ENCODE assay signal across 8 cellular contexts in the genomic region with DNA sequence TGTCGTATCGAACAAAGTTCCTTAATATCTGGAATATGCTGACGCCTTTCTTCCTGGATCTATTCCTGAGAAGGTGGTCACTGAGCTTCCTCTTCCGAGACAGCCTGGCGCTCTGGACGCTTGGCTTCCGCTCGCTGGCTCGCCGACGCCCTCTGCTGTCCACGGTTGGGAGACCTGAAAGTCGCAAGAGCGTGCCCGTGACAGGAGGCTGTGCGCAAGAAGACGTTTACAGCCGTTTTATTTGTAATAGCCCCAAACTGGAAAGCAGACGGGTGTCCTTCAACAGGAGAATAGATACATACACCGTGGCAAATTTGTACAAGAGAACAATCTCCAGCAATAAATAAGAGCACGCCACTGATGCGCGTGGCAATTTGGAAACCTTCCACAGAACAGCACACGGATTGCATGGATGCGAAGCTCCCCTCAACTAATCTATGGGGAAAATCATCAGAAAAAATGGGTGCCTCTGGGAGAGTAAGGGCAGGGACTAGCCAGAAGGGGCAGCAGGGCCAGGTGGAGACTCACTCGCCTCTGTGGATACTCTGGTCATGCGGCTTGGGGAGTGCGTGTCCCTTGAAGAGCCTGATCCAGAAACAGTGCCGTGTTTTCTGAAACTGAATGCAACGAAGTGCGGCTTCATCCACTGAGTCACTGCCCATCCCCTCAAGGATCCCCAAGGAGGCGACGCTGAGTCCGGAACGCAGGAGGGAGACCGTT. TPM values are rescaled to one million over a fixed set of nuclear protein-coding genes. Genes with fewer than 3 reads are reported as not detected.
A peak's percentile ranks its signal among the peaks of the same experiment; 100 is the strongest.
DNase-seq lines count a peak whose midpoint lies in the region; ATAC-seq and TF ChIP-seq lines count a peak whose summit lies in the region.

No MANE protein-coding gene starts in this region.

- no peak overlapping the region for H2AFZ ChIP-seq in OCI-LY7 (ENCODE audit: low read length)

- no peak overlapping the region for H3K4me2 ChIP-seq in OCI-LY7 (ENCODE audit: low read length)

- H3K27me3 Mint-ChIP-seq in activated T-cell treated with anti-CD3 and anti-CD28 coated beads, Interleukin-2, amount 50 U/mL, for 24 hours = peaks cover 46% of the 10 kb centered on the region

- H3K9me2 ChIP-seq in OCI-LY7 (ENCODE audit: insufficient read depth, low read length) = no peaks in the 10 kb centered on the region

- POLR2A ChIA-PET in OCI-LY7 (lab: Charles Lee) = no interaction called here

- DNase-seq in NCI-H187 (lab: John Stamatoyannopoulos, UW) = peak; percentile 18 to 32
- no peak for DNase-seq in NCI-H187 treated with DMSO at 0.1 percent for 48 hours (lab: John Stamatoyannopoulos, UW)
- DNase-seq in OCI-LY7 (ENCODE audit: low spot score) = peak; percentile 39
- peak; percentile 86 for DNase-seq in activated T-cell treated with anti-CD3 and anti-CD28 coated beads, Interleukin-2, amount 50 U/mL, for 24 hours
- DNase-seq in erythroblast (lab: John Stamatoyannopoulos, UW) = peak; percentile 67 to 85
- DNase-seq in myocyte (ENCODE audit: low read depth) = peak; percentile 68
- DNase-seq in stimulated activated CD8-positive, alpha-beta memory T cell treated with anti-CD3 and anti-CD28 coated beads, Interleukin-4, amount 100 ng/mL, for 4 hours (ENCODE audit: low read depth in 2 of 2, low spot score in 1 of 2) = peak; percentile 24 to 59

- H3K9me3 Mint-ChIP-seq in activated T-cell treated with anti-CD3 and anti-CD28 coated beads, Interleukin-2, amount 50 U/mL, for 24 hours = no peaks in the 10 kb centered on the region

- ATAC-seq in HG03175 (IDR thresholded peaks at IDR 0.05; ENCODE audit: unreplicated experiment) = peak; percentile 85

- intact Hi-C loops in OCI-LY7 (cut with micrococcal nuclease; ENCODE audit: unreplicated experiment) = no loop called here

- no peaks in the 10 kb centered on the region for H3K36me3 ChIP-seq in OCI-LY7 (ENCODE audit: insufficient read depth, low read length)

- no peak overlapping the region for H3K4me3 ChIP-seq in OCI-LY7 (ENCODE audit: low read depth, low read length, poor library complexity, severe bottlenecking)

- H3K27ac ChIP-seq in OCI-LY7 (ENCODE audit: low read depth, low read length, poor library complexity, severe bottlenecking) = no peak overlapping the region

- H3K4me3 Mint-ChIP-seq in activated T-cell treated with anti-CD3 and anti-CD28 coated beads, Interleukin-2, amount 50 U/mL, for 24 hours = no peak overlapping the region

- H3K79me2 ChIP-seq in OCI-LY7 (ENCODE audit: insufficient read depth, low read depth, low read length) = no peaks in the 10 kb centered on the region

- no peaks in the 10 kb centered on the region for H3K4me1 ChIP-seq in OCI-LY7 (ENCODE audit: insufficient read depth, low read length, poor library complexity, severe bottlenecking)

- H3K9me3 ChIP-seq in OCI-LY7 (ENCODE audit: low read length) = no peaks in the 10 kb centered on the region

- no peak for TF ChIP-seq POLR2A in erythroblast (IDR thresholded peaks at IDR 0.05; ENCODE audit: low read length)

- peak; percentile 81 for TF ChIP-seq CTCF in OCI-LY7 (conservative IDR thresholded peaks at IDR 0.05; ENCODE audit: low read length)

- H3K4me1 Mint-ChIP-seq in activated T-cell treated with anti-CD3 and anti-CD28 coated beads, Interleukin-2, amount 50 U/mL, for 24 hours (ENCODE audit: low read depth) = peaks cover 6% of the 10 kb centered on the region

- H3K36me3 Mint-ChIP-seq in activated T-cell treated with anti-CD3 and anti-CD28 coated beads, Interleukin-2, amount 50 U/mL, for 24 hours (ENCODE audit: low read depth) = no peaks in the 10 kb centered on the region

- H3K27ac Mint-ChIP-seq in activated T-cell treated with anti-CD3 and anti-CD28 coated beads, Interleukin-2, amount 50 U/mL, for 24 hours = no peak overlapping the region

- CTCF ChIA-PET in OCI-LY7 (lab: Charles Lee; ENCODE audit: unreplicated experiment) = no interaction called here

- H4K20me1 ChIP-seq in OCI-LY7 (ENCODE audit: insufficient read depth, low read length) = no peaks in the 10 kb centered on the region

- BruUV-seq in OCI-LY7 (replicated peaks; lab: Mats Ljungman, UMichigan) = no TSS peak

RNA-seq across cellular contexts. Expression of a gene that starts 41.5 kb away (rescaled TPM):
- 60.1 and 66.6 TPM in 2 replicates for total RNA-seq in OCI-LY7 (2014; rRNA removed; shearing (Covaris generic))
- total RNA-seq in OCI-LY7 (2022) (46.3 and 99.8 TPM in 2 replicates), myocyte (149 and 197 TPM in 2 replicates)
- 101 TPM for polyA plus RNA-seq in myocyte (2012)

RNA-seq across cellular contexts. Expression of a gene that starts 42.5 kb away (rescaled TPM):
- total RNA-seq in OCI-LY7 (2014; rRNA removed; shearing (Covaris generic)) = 0.15 and 0.54 TPM in 2 replicates
- total RNA-seq in OCI-LY7 (2022) (0.89 and 1.1 TPM in 2 replicates), myocyte (0.05 and 0.11 TPM in 2 replicates)
- 0.26 TPM for polyA plus RNA-seq in myocyte (2012)
